Comparison of ENCODE assay signal across 17 cellular contexts in genomic region chr15:68510558-68510957, GRCh38.
"Had no signal": no experiment of that assay in that cellular context is flagged by ENCODE, and none has a peak within 500 bp of the region (broad histone marks: within the 10 kb centered on the region; RNA-seq: fewer than 3 reads in every experiment).

No MANE protein-coding gene starts in this region.

- H3K36me3 ChIP-seq: esophagus muscularis mucosa, left lung, right lobe of liver had no signal

- H3K9me3 Mint-ChIP-seq: activated T-cell treated with anti-CD3 and anti-CD28 coated beads, Interleukin-2, amount 50 U/mL, for 72 hours had no signal

- FAIRE-seq: bronchial epithelial cell had no signal

- H3K27me3 ChIP-seq: left lung, right lobe of liver had no signal

- ATAC-seq: activated T-cell treated with anti-CD3 and anti-CD28 coated beads, Interleukin-2, amount 50 U/mL, for 72 hours; right lobe of liver; stimulated activated naive B cell treated with anti-CD40 and anti-IgM and Interleukin-4, amounts not matched to agents 10 μg/mL and 1 μg/mL and 100 μg/mL, for 72 hours had no signal

- H3K4me3 ChIP-seq: esophagus muscularis mucosa, left lung, right lobe of liver had no signal

- H3K36me3 Mint-ChIP-seq: activated naive CD8-positive, alpha-beta T cell treated with anti-CD3 and anti-CD28 coated beads for 36 hours; stimulated activated naive B cell treated with anti-CD40 and anti-IgM and Interleukin-4, amounts not matched to agents 10 μg/mL and 1 μg/mL and 100 μg/mL, for 72 hours had no signal

- H3K4me2 ChIP-seq: SK-N-SH had no signal

- H3K27ac Mint-ChIP-seq: activated naive CD8-positive, alpha-beta T cell treated with anti-CD3 and anti-CD28 coated beads for 36 hours; activated T-cell treated with anti-CD3 and anti-CD28 coated beads, Interleukin-2, amount 50 U/mL, for 72 hours; stimulated activated naive B cell treated with anti-CD40 and anti-IgM and Interleukin-4, amounts not matched to agents 10 μg/mL and 1 μg/mL and 100 μg/mL, for 72 hours; T-helper 1 cell treated with Interleukin-12 subunit alpha and Interleukin-12 subunit beta and Interleukin-4 antibody, amounts not matched to agents 30 μg/mL and 1 μg/mL, for 36 hours had no signal

- DNase-seq: activated CD4-positive, CD25-positive, alpha-beta regulatory T cell; activated gamma-delta T cell treated with Interleukin-2 at 50 U/mL for 16 hours; activated naive CD8-positive, alpha-beta T cell treated with anti-CD3 and anti-CD28 coated beads for 36 hours; activated T-cell treated with anti-CD3 and anti-CD28 coated beads, Interleukin-2, amount 50 U/mL, for 72 hours; anterior cingulate cortex; foreskin fibroblast; glutamatergic neuron; left lung; right lobe of liver; SK-N-SH; stimulated activated CD4-positive, alpha-beta T cell treated with anti-CD3 and anti-CD28 coated beads, Interleukin-1b, Interleukin-23, amount 100 ng/mL, for 48 hours; stimulated activated naive B cell treated with anti-CD40 and anti-IgM and Interleukin-4, amounts not matched to agents 10 μg/mL and 1 μg/mL and 100 μg/mL, for 72 hours; substantia nigra; trophoblast cell had no signal

- H3K27me3 Mint-ChIP-seq: activated naive CD8-positive, alpha-beta T cell treated with anti-CD3 and anti-CD28 coated beads for 36 hours had no signal

- H3K4me1 Mint-ChIP-seq: activated naive CD8-positive, alpha-beta T cell treated with anti-CD3 and anti-CD28 coated beads for 36 hours; stimulated activated naive B cell treated with anti-CD40 and anti-IgM and Interleukin-4, amounts not matched to agents 10 μg/mL and 1 μg/mL and 100 μg/mL, for 72 hours had no signal

- H3K4me1 ChIP-seq: left lung, right lobe of liver had no signal

- H3K9me3 ChIP-seq: right lobe of liver had no signal

- H3K4me3 Mint-ChIP-seq: activated naive CD8-positive, alpha-beta T cell treated with anti-CD3 and anti-CD28 coated beads for 36 hours; activated T-cell treated with anti-CD3 and anti-CD28 coated beads, Interleukin-2, amount 50 U/mL, for 72 hours; stimulated activated naive B cell treated with anti-CD40 and anti-IgM and Interleukin-4, amounts not matched to agents 10 μg/mL and 1 μg/mL and 100 μg/mL, for 72 hours; T-helper 1 cell treated with Interleukin-12 subunit alpha and Interleukin-12 subunit beta and Interleukin-4 antibody, amounts not matched to agents 30 μg/mL and 1 μg/mL, for 36 hours had no signal

- H3K27ac ChIP-seq: esophagus muscularis mucosa, left lung, right lobe of liver had no signal

- H3K9ac ChIP-seq: SK-N-SH had no signal
